8 cellular contexts compared by ENCODE assay signal in genomic region chr17:42457107-42457787, GRCh38. TPM values are rescaled to one million over a fixed set of nuclear protein-coding genes. Genes with fewer than 3 reads are reported as not detected.
DNase-seq lines count a peak whose midpoint lies in the region; ATAC-seq and TF ChIP-seq lines count a peak whose summit lies in the region.

No MANE protein-coding gene starts in this region.

- POLR2A ChIA-PET in activated CD4-positive, alpha-beta T cell treated with anti-CD3 and anti-CD28 coated beads for 36 hours (lab: Charles Lee), result no interaction called here
- POLR2A ChIA-PET in activated CD8-positive, alpha-beta T cell treated with anti-CD3 and anti-CD28 coated beads, Interleukin-2, amount 10 ng/mL, durations not matched to agents 7 days and 5 days (lab: Charles Lee), result interaction anchor here (0.5 to 1.2 kb wide), 3 partner anchors 24 to 169 kb away, joined by 3 to 7 read pairs (median 5); partner anchors contain the start of gene STAT5A

- peak overlapping the region; percentile 52 for H3K4me3 Mint-ChIP-seq in activated CD4-positive, alpha-beta T cell treated with anti-CD3 and anti-CD28 coated beads for 36 hours
- peak overlapping the region; percentile 56 for H3K4me3 Mint-ChIP-seq in activated CD8-positive, alpha-beta T cell treated with anti-CD3 and anti-CD28 coated beads, Interleukin-2, amount 10 ng/mL, durations not matched to agents 7 days and 5 days

- H3K9me3 Mint-ChIP-seq in activated CD4-positive, alpha-beta T cell treated with anti-CD3 and anti-CD28 coated beads for 36 hours (ENCODE audit: low read depth), result no peaks in the 10 kb centered on the region
- no peaks in the 10 kb centered on the region for H3K9me3 Mint-ChIP-seq in activated CD8-positive, alpha-beta T cell treated with anti-CD3 and anti-CD28 coated beads, Interleukin-2, amount 10 ng/mL, durations not matched to agents 7 days and 5 days (ENCODE audit: insufficient read depth)

- H3K36me3 Mint-ChIP-seq in activated CD4-positive, alpha-beta T cell treated with anti-CD3 and anti-CD28 coated beads for 36 hours (ENCODE audit: low read depth), result peaks cover 6% of the 10 kb centered on the region
- H3K36me3 Mint-ChIP-seq in activated CD8-positive, alpha-beta T cell treated with anti-CD3 and anti-CD28 coated beads, Interleukin-2, amount 10 ng/mL, durations not matched to agents 7 days and 5 days (ENCODE audit: low read depth), result no peaks in the 10 kb centered on the region

- CTCF ChIA-PET in activated CD4-positive, alpha-beta T cell treated with anti-CD3 and anti-CD28 coated beads for 36 hours (lab: Charles Lee), result interaction anchor here (0.8 kb wide), 1 partner anchor 29 kb away, joined by 3 read pairs; no protein-coding TSS in a partner anchor
- CTCF ChIA-PET in activated CD8-positive, alpha-beta T cell treated with anti-CD3 and anti-CD28 coated beads, Interleukin-2, amount 10 ng/mL, durations not matched to agents 7 days and 5 days (lab: Charles Lee), result interaction anchor here (1.1 to 1.8 kb wide), 7 partner anchors 17 to 121 kb away, joined by 3 to 8 read pairs (median 4); partner anchors contain the start of gene PSMC3IP

- no peak for ATAC-seq in activated CD4-positive, alpha-beta T cell treated with anti-CD3 and anti-CD28 coated beads for 36 hours
- no peak for ATAC-seq in activated CD8-positive, alpha-beta T cell treated with anti-CD3 and anti-CD28 coated beads, Interleukin-2, amount 10 ng/mL, durations not matched to agents 7 days and 5 days
- ATAC-seq in thoracic aorta (ENCODE audit: insufficient number of reproducible peaks, low FRiP score, low read depth) (no peak), GM21619 (IDR thresholded peaks at IDR 0.05; ENCODE audit: unreplicated experiment) (no peak)

- no peaks in the 10 kb centered on the region for H3K27me3 ChIP-seq in layer of hippocampus (ENCODE audit: control insufficient read depth, insufficient read depth, low read length)
- no peaks in the 10 kb centered on the region for H3K27me3 ChIP-seq in thoracic aorta (replicated peaks; ENCODE audit: insufficient read depth)

- H3K27ac ChIP-seq in layer of hippocampus (ENCODE audit: low read depth, low read length) (peak overlapping the region; percentile 39), thoracic aorta (peak overlapping the region; percentile 23 to 97)

- H3K4me1 ChIP-seq in thoracic aorta (ENCODE audit: control insufficient read depth in 1 of 2, low read depth in 2 of 2), result peaks cover 21% of the 10 kb centered on the region in 2 donors

- no peaks in the 10 kb centered on the region for H3K36me3 ChIP-seq in thoracic aorta

- intact Hi-C loops in activated CD4-positive, alpha-beta T cell treated with anti-CD3 and anti-CD28 coated beads for 36 hours (cut with DNase I, micrococcal nuclease), result no loop called here

- peak overlapping the region; percentile 64 for H3K27ac Mint-ChIP-seq in activated CD4-positive, alpha-beta T cell treated with anti-CD3 and anti-CD28 coated beads for 36 hours
- peak overlapping the region; percentile 0 for H3K27ac Mint-ChIP-seq in activated CD8-positive, alpha-beta T cell treated with anti-CD3 and anti-CD28 coated beads, Interleukin-2, amount 10 ng/mL, durations not matched to agents 7 days and 5 days

- H3K4me3 ChIP-seq in thoracic aorta, result peak overlapping the region; percentile 97

- no peak for DNase-seq in activated CD4-positive, alpha-beta T cell treated with anti-CD3 and anti-CD28 coated beads for 36 hours
- DNase-seq in activated CD4-positive, alpha-beta T cell treated with anti-CD3 and anti-CD28 coated beads for 1 hour, result no peak
- no peak for DNase-seq in activated CD8-positive, alpha-beta T cell treated with anti-CD3 and anti-CD28 coated beads, Interleukin-2, amount 10 ng/mL, durations not matched to agents 7 days and 5 days
- no peak for DNase-seq in thoracic aorta (ENCODE audit: low spot score)
- DNase-seq in NCI-H2196 (lab: John Stamatoyannopoulos, UW; ENCODE audit: unreplicated experiment), result no peak
- DNase-seq in AG08396 (ENCODE audit: low spot score), result no peak

- no peaks in the 10 kb centered on the region for H3K9me3 ChIP-seq in thoracic aorta

- no peak for TF ChIP-seq CTCF in thoracic aorta (IDR thresholded peaks at IDR 0.05)

- peaks cover 2% of the 10 kb centered on the region for H3K27me3 Mint-ChIP-seq in activated CD4-positive, alpha-beta T cell treated with anti-CD3 and anti-CD28 coated beads for 36 hours
- peaks cover 22% of the 10 kb centered on the region for H3K27me3 Mint-ChIP-seq in activated CD8-positive, alpha-beta T cell treated with anti-CD3 and anti-CD28 coated beads, Interleukin-2, amount 10 ng/mL, durations not matched to agents 7 days and 5 days (ENCODE audit: low read depth)

- peaks cover 46% of the 10 kb centered on the region for H3K4me1 Mint-ChIP-seq in activated CD4-positive, alpha-beta T cell treated with anti-CD3 and anti-CD28 coated beads for 36 hours
- peaks cover 41% of the 10 kb centered on the region for H3K4me1 Mint-ChIP-seq in activated CD8-positive, alpha-beta T cell treated with anti-CD3 and anti-CD28 coated beads, Interleukin-2, amount 10 ng/mL, durations not matched to agents 7 days and 5 days (ENCODE audit: low read depth)

RNA-seq across cellular contexts. Expression of gene ATP6V0A1, which starts 1.4 kb away (rescaled TPM):
- 10 to 100 TPM; 13.3 to 15.9 TPM for total RNA-seq in activated CD4-positive, alpha-beta T cell treated with anti-CD3 and anti-CD28 coated beads for 36 hours
- total RNA-seq in activated CD8-positive, alpha-beta T cell treated with anti-CD3 and anti-CD28 coated beads, Interleukin-2, amount 10 ng/mL, durations not matched to agents 7 days and 5 days, result 1 to 10 TPM; 2.1 to 2.2 TPM
- 10 to 100 TPM; 63.2 to 95.6 TPM for total RNA-seq in thoracic aorta

RNA-seq across cellular contexts. Expression of gene CAVIN1, which starts 34.2 kb away (rescaled TPM):
- 1 to 10 TPM; 4.2 to 4.4 TPM for total RNA-seq in activated CD4-positive, alpha-beta T cell treated with anti-CD3 and anti-CD28 coated beads for 36 hours
- total RNA-seq in activated CD8-positive, alpha-beta T cell treated with anti-CD3 and anti-CD28 coated beads, Interleukin-2, amount 10 ng/mL, durations not matched to agents 7 days and 5 days, result 1 to 10 TPM; 1.7 to 2.0 TPM
- total RNA-seq in thoracic aorta, result 100 to 1,000 TPM; 579 to 938 TPM

Comparison
In these comparisons a context has a peak if more than half of its experiments do, and no peak if none do; other contexts are left out.
1. RNA of gene ATP6V0A1, which starts 1.4 kb away (total RNA-seq): 63.2 to 95.6 TPM in thoracic aorta and 13.3 to 15.9 TPM in activated CD4-positive, alpha-beta T cell treated with anti-CD3 and anti-CD28 coated beads for 36 hours; 2.1 to 2.2 TPM in activated CD8-positive, alpha-beta T cell treated with anti-CD3 and anti-CD28 coated beads, Interleukin-2, amount 10 ng/mL, durations not matched to agents 7 days and 5 days; every median in the first group is over 4 times any median in the second.
2. RNA of gene CAVIN1, which starts 34.2 kb away (total RNA-seq): 579 to 938 TPM in thoracic aorta; 4.2 to 4.4 TPM in activated CD4-positive, alpha-beta T cell treated with anti-CD3 and anti-CD28 coated beads for 36 hours and 1.7 to 2.0 TPM in activated CD8-positive, alpha-beta T cell treated with anti-CD3 and anti-CD28 coated beads, Interleukin-2, amount 10 ng/mL, durations not matched to agents 7 days and 5 days; every median in the first group is over 100 times any median in the second.